In the genomic region with DNA sequence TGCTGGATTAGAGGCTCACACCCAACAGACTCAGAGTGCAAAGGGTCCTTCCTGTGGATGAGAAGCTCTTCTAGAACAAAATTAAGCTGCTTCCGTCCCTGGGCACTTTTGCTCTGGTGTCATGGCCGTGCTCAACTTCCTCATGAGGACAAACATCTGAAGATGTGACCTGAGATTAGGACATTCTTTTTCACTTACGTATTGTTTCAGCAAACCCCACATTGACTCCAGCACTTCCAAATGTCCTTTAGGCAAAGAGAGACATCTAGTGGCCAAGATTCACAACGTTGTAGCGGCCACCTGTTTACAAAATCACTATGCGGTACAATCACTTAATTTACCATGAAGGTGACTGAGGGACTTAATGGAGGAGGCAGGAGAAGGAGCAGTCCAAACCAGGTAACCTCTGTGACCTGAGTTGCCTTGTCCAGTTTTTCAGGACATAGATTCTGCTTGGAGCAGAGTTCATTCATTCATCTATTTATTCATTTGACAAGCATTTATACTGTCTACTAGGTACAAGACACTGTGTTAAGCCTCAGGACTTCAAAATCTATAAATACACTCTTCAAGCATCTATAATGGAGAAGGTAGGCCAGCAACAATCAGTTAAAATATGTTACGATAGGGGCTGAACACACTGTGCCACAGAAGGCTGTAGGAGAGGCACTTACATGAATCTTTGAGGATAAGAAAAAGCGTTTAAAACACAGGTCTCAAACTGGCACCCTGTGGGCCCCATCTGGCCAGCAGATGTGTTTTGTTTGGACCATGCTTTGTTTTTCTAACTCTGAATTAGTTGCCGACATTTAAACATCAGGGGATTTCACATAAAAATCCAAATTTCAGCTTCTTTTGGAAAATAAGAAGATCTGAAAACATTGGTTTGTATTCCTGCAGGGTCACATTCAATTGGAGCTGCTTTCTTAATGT, we compare ENCODE assay signal across 10 cellular contexts. TPM values are rescaled to one million over a fixed set of nuclear protein-coding genes. Genes with fewer than 3 reads are reported as not detected.
DNase-seq lines count a peak whose midpoint lies in the region; ATAC-seq, FAIRE-seq and TF ChIP-seq lines count a peak whose summit lies in the region.
"Had no signal": no experiment of that assay in that cellular context is flagged by ENCODE, and none has a peak within 500 bp of the region (broad histone marks: within the 10 kb centered on the region; RNA-seq: fewer than 3 reads in every experiment).

No MANE protein-coding gene starts in this region.

- H3K4me3 ChIP-seq in OCI-LY7 (ENCODE audit: low read depth, low read length, poor library complexity, severe bottlenecking) (no peak overlapping the region), keratinocyte (ENCODE audit: control insufficient read depth in 2 of 3, extremely low read depth in 1 of 3, insufficient read depth in 2 of 3, low read depth in 1 of 3, low read length in 3 of 3) (no peak overlapping the region)

- H3K9ac ChIP-seq in keratinocyte (ENCODE audit: control insufficient read depth, extremely low read depth, insufficient read depth, low read length): no peak overlapping the region

- H3K27ac ChIP-seq in OCI-LY7 (ENCODE audit: low read depth, low read length, poor library complexity, severe bottlenecking): no peak overlapping the region
- H3K27ac ChIP-seq in keratinocyte (ENCODE audit: control insufficient read depth, insufficient read depth, low read length): peak overlapping the region; percentile 3

- H3K9me3 ChIP-seq in OCI-LY7 (ENCODE audit: low read length) (no peaks in the 10 kb centered on the region), keratinocyte (ENCODE audit: control insufficient read depth, low read depth, low read length) (no peaks in the 10 kb centered on the region)

- in situ Hi-C loops in T47D (cut with HindIII; ENCODE audit: low pct_unique_long_range_greater_than_20kb, low sequenced_read_pairs): no loop called here

- no peaks in the 10 kb centered on the region for H3K27me3 ChIP-seq in keratinocyte (ENCODE audit: control insufficient read depth, extremely low read depth, insufficient read depth, low read length)

- H3K4me1 ChIP-seq in OCI-LY7 (ENCODE audit: insufficient read depth, low read length, poor library complexity, severe bottlenecking): no peaks in the 10 kb centered on the region
- H3K4me1 ChIP-seq in keratinocyte (ENCODE audit: control insufficient read depth, extremely low read depth, insufficient read depth, low read length): peaks cover 37% of the 10 kb centered on the region

- ATAC-seq in GM21529 (IDR thresholded peaks at IDR 0.05; ENCODE audit: unreplicated experiment): peak; percentile 85

- H2AFZ ChIP-seq in OCI-LY7 (ENCODE audit: low read length) (peak overlapping the region; percentile 67; the same call in 1 of the 2 replicates), keratinocyte (ENCODE audit: control insufficient read depth, low read length) (no peak overlapping the region)

- CTCF ChIA-PET in OCI-LY7 (lab: Charles Lee; ENCODE audit: unreplicated experiment): interaction anchor here (0.6 kb wide), 2 partner anchors 50 to 57 kb away, joined by 3 to 4 read pairs; no protein-coding TSS in a partner anchor

- H3K9me1 ChIP-seq in keratinocyte (ENCODE audit: control insufficient read depth, extremely low read depth, insufficient read depth, low read length): no peaks in the 10 kb centered on the region

- BruUV-seq in OCI-LY7 (replicated peaks; lab: Mats Ljungman, UMichigan): no TSS peak

- TF ChIP-seq CTCF in OCI-LY7 (conservative IDR thresholded peaks at IDR 0.05; ENCODE audit: low read length) (peak; percentile 90), keratinocyte (optimal IDR thresholded peaks at IDR 0.05 in 1 of 3, IDR thresholded peaks at IDR 0.05 in 1 of 3, conservative IDR thresholded peaks at IDR 0.05 in 1 of 3; ENCODE audit: extremely low read depth in 1 of 3, insufficient read depth in 2 of 3, low read length in 3 of 3) (peak; percentile 71 to 91 (median 80))

- H4K20me1 ChIP-seq in OCI-LY7 (ENCODE audit: insufficient read depth, low read length): no peaks in the 10 kb centered on the region
- H4K20me1 ChIP-seq in keratinocyte (ENCODE audit: control insufficient read depth, extremely low read depth, insufficient read depth, low read length): no peaks in the 10 kb centered on the region

- FAIRE-seq in keratinocyte (lab: Jason Lieb, UNC): peak; percentile 97
- FAIRE-seq: colon had no signal

- H3K79me2 ChIP-seq in OCI-LY7 (ENCODE audit: insufficient read depth, low read depth, low read length): no peaks in the 10 kb centered on the region
- no peaks in the 10 kb centered on the region for H3K79me2 ChIP-seq in keratinocyte (ENCODE audit: control insufficient read depth, insufficient read depth, low read length)

- dilution Hi-C loops in keratinocyte (cut with MboI; ENCODE audit: extremely low pct_ligation_motif_present, low sequenced_read_pairs): no loop called here

- intact Hi-C loops in OCI-LY7 (cut with micrococcal nuclease; ENCODE audit: unreplicated experiment): loop anchor here (2.0 to 10.0 kb wide), 3 partner anchors 63 to 635 kb away; no protein-coding TSS in a partner anchor

- no peaks in the 10 kb centered on the region for H3K9me2 ChIP-seq in OCI-LY7 (ENCODE audit: insufficient read depth, low read length)

- POLR2A ChIA-PET in OCI-LY7 (lab: Charles Lee): interaction anchor here (0.6 to 0.7 kb wide), 3 partner anchors 25 to 445 kb away, joined by 3 to 4 read pairs (median 4); no protein-coding TSS in a partner anchor

- H3K36me3 ChIP-seq in OCI-LY7 (ENCODE audit: insufficient read depth, low read length) (no peaks in the 10 kb centered on the region), keratinocyte (ENCODE audit: control insufficient read depth in 2 of 2, extremely low read depth in 1 of 2, insufficient read depth in 2 of 2, low read length in 2 of 2) (no peaks in the 10 kb centered on the region)

- H3K4me2 ChIP-seq in OCI-LY7 (ENCODE audit: low read length) (0 out of 2 replicates have a peak overlapping the region, but pooled peaks have one; percentile 14), keratinocyte (ENCODE audit: control insufficient read depth, extremely low read depth, insufficient read depth, low read depth, low read length) (peak overlapping the region; percentile 59)

- peak; percentile 44 for DNase-seq in activated CD4-positive, alpha-beta T cell treated with anti-CD3 and anti-CD28 coated beads for 48 hours
- DNase-seq in activated CD4-positive, alpha-beta T cell treated with anti-CD3 and anti-CD28 coated beads for 1 hour: no peak
- peak; percentile 78 to 84 for DNase-seq in Kasumi-1 (lab: John Stamatoyannopoulos, UW)
- peak; percentile 77 for DNase-seq in OCI-LY7 (ENCODE audit: low spot score)
- peak; percentile 31 to 98 for DNase-seq in T47D (ENCODE audit: low read depth in 1 of 2, low spot score in 1 of 2)
- DNase-seq in keratinocyte (ENCODE audit: low read depth, low spot score): no peak
- peak; percentile 1 to 3 for DNase-seq in stimulated activated CD4-positive, alpha-beta T cell treated with anti-CD3 and anti-CD28 coated beads, Interleukin-4, amount 100 ng/mL, for 48 hours (ENCODE audit: low read depth in 2 of 2)

RNA-seq across cellular contexts. Expression of a gene that starts 5.6 kb away (rescaled TPM):
- total RNA-seq in OCI-LY7 (2014; rRNA removed; shearing (Covaris generic)): not detected in 2 replicates
- not detected in 2 replicates for total RNA-seq in OCI-LY7 (2022)
- 27.7 to 43.9 TPM (median 35.3 TPM) in 3 replicates for polyA plus RNA-seq in keratinocyte
- 0.81 TPM for polyA plus RNA-seq in keratinocyte (2011; ENCODE audit: low read depth)
- 10.6 and 18.7 TPM in 2 replicates for polyA plus RNA-seq in keratinocyte (2011; cell fraction: cytosol; rRNA removed)
- polyA plus RNA-seq in keratinocyte (2011; cell fraction: nucleus; rRNA removed): 49.2 and 51.7 TPM in 2 replicates
- polyA plus RNA-seq in keratinocyte (2012; ENCODE audit: low replicate concordance): 1.3 and 18.6 TPM in 2 replicates
- polyA minus RNA-seq in keratinocyte: 27.6 to 62.8 TPM (median 50.3 TPM) in 3 replicates
- polyA minus RNA-seq in keratinocyte (2011; cell fraction: cytosol; rRNA and poly(A)+ RNA removed): 22.8 TPM
- polyA minus RNA-seq in keratinocyte (2011; cell fraction: nucleus; rRNA and poly(A)+ RNA removed): 30.0 and 57.9 TPM in 2 replicates
- total RNA-seq: CD4-positive, alpha-beta memory T cell had no signal
- polyA plus RNA-seq: CD4-positive, alpha-beta memory T cell had no signal

Comparison
In these comparisons a context has a peak if more than half of its experiments do, and no peak if none do; other contexts are left out.
1. DNase-seq: peak in activated CD4-positive, alpha-beta T cell treated with anti-CD3 and anti-CD28 coated beads for 48 hours (single experiment), Kasumi-1 (2 of 2), OCI-LY7 (single experiment), T47D (2 of 2) and stimulated activated CD4-positive, alpha-beta T cell treated with anti-CD3 and anti-CD28 coated beads, Interleukin-4, amount 100 ng/mL, for 48 hours (2 of 2); none in activated CD4-positive, alpha-beta T cell treated with anti-CD3 and anti-CD28 coated beads for 1 hour (single experiment) and keratinocyte (single experiment).